Comparison of ENCODE assay signal across 1 cellular context in genomic region chr3:127651516-127652172, GRCh38.
TF ChIP-seq lines count a peak whose summit lies in the region.

No MANE protein-coding gene starts in this region.

TF ChIP-seq in H1, 55 proteins besides CTCF, POLR2A, EP300 and RAD21:
- TF ChIP-seq SP2 (IDR thresholded peaks at IDR 0.05; ENCODE audit: low read length), result no peak
- no peak for TF ChIP-seq SIRT6 (IDR thresholded peaks at IDR 0.05; ENCODE audit: low read length)
- TF ChIP-seq CBX8 (IDR thresholded peaks at IDR 0.05; ENCODE audit: borderline replicate concordance, low read depth, low read length), result no peak
- TF ChIP-seq JUND (IDR thresholded peaks at IDR 0.05; ENCODE audit: low read length), result no peak
- no peak for TF ChIP-seq CBX5 (IDR thresholded peaks at IDR 0.05; ENCODE audit: low read depth, low read length)
- TF ChIP-seq POLR2AphosphoS5 (IDR thresholded peaks at IDR 0.05; ENCODE audit: low read depth, low read length), result no peak
- TF ChIP-seq MAFK (IDR thresholded peaks at IDR 0.05; ENCODE audit: low read depth, low read length), result no peak
- TF ChIP-seq CEBPB (IDR thresholded peaks at IDR 0.05; ENCODE audit: low read depth, low read length), result no peak
- TF ChIP-seq NANOG (IDR thresholded peaks at IDR 0.05; ENCODE audit: insufficient read depth, low read depth, low read length, poor library complexity, severe bottlenecking), result no peak
- no peak for TF ChIP-seq TBP (IDR thresholded peaks at IDR 0.05; ENCODE audit: low read depth, low read length)
- TF ChIP-seq E2F6 (IDR thresholded peaks at IDR 0.05), result no peak
- no peak for TF ChIP-seq RNF2 (IDR thresholded peaks at IDR 0.05; ENCODE audit: borderline replicate concordance, low read depth, low read length, missing control alignments, poor library complexity, severe bottlenecking)
- no peak for TF ChIP-seq HDAC6 (IDR thresholded peaks at IDR 0.05; ENCODE audit: low read depth, low read length)
- no peak for TF ChIP-seq BACH1 (IDR thresholded peaks at IDR 0.05; ENCODE audit: low read length)
- no peak for TF ChIP-seq TCF12 (IDR thresholded peaks at IDR 0.05; ENCODE audit: low read depth, low read length)
